ENCODE assay signal across 2 cellular contexts in the genomic region with DNA sequence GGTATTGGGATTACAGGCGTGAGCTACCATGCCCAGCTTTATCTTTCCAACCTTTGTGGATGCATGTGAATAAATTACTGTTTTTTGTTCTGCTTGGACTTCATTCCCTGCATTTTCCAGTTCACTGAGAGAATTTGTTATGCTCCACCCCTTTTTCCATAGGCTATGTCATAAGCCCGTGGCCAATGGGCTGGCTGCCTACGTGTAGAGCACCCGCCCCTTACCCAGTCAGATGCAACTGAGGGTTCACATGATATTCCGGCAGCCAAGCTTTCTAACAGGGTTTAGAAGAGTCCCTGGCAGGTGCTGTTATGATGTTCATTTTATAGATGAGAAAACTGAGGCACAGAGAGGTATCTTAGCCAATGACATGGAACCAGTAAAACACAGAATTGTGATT.
TF ChIP-seq lines count a peak whose summit lies in the region.

No MANE protein-coding gene starts in this region.

TF ChIP-seq in HEK293T, 16 proteins besides CTCF, POLR2A, EP300 and RAD21:
- TF ChIP-seq BHLHE40 (IDR thresholded peaks at IDR 0.05; ENCODE audit: borderline replicate concordance) (no peak), ZNF384 (IDR thresholded peaks at IDR 0.05) (no peak), FOXM1 (IDR thresholded peaks at IDR 0.05; ENCODE audit: borderline replicate concordance) (no peak), LEF1 (IDR thresholded peaks at IDR 0.05; ENCODE audit: borderline replicate concordance) (no peak), HDGF (IDR thresholded peaks at IDR 0.05; ENCODE audit: borderline replicate concordance) (no peak), CTBP1 (IDR thresholded peaks at IDR 0.05; ENCODE audit: borderline replicate concordance) (no peak), NFRKB (IDR thresholded peaks at IDR 0.05) (no peak), L3MBTL2 (conservative IDR thresholded peaks at IDR 0.05) (no peak), TARDBP (IDR thresholded peaks at IDR 0.05) (no peak), FOXK2 (IDR thresholded peaks at IDR 0.05) (no peak), SUZ12 (IDR thresholded peaks at IDR 0.05) (no peak), SP1 (IDR thresholded peaks at IDR 0.05) (no peak), ELF4 (IDR thresholded peaks at IDR 0.05) (no peak), FOXA1 (IDR thresholded peaks at IDR 0.05) (no peak), ARNT (IDR thresholded peaks at IDR 0.05) (no peak)
- TF ChIP-seq, protein P1, sequence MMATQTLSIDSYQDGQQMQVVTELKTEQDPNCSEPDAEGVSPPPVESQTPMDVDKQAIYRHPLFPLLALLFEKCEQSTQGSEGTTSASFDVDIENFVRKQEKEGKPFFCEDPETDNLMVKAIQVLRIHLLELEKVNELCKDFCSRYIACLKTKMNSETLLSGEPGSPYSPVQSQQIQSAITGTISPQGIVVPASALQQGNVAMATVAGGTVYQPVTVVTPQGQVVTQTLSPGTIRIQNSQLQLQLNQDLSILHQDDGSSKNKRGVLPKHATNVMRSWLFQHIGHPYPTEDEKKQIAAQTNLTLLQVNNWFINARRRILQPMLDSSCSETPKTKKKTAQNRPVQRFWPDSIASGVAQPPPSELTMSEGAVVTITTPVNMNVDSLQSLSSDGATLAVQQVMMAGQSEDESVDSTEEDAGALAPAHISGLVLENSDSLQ (IDR thresholded peaks at IDR 0.05) = no peak

TF ChIP-seq in K562, 482 proteins besides CTCF, POLR2A, EP300 and RAD21:
- TF ChIP-seq PRMT5 (CRISPR knock-in tag; IDR thresholded peaks at IDR 0.05) (no peak), FOXK1 (CRISPR knock-in tag; IDR thresholded peaks at IDR 0.05; ENCODE audit: borderline replicate concordance) (no peak), ATF1 (CRISPR knock-in tag; IDR thresholded peaks at IDR 0.05) (no peak), ATF1 (tag; IDR thresholded peaks at IDR 0.05) (0 out of 2 replicates have a peak, but pooled peaks have one; percentile 20), MEIS2 (IDR thresholded peaks at IDR 0.05; ENCODE audit: partially characterized antibody) (no peak)
TF ChIP-seq in K562: peak in this region for 1.
